ENCODE assay signal across 1 cellular context in genomic region chr12:50041962-50042361, GRCh38.
A peak's percentile ranks its signal among the peaks of the same experiment; 100 is the strongest.
TF ChIP-seq lines count a peak whose summit lies in the region.

No MANE protein-coding gene starts in this region.

TF ChIP-seq in K562, 482 proteins besides CTCF, POLR2A, EP300 and RAD21 (continued from another document and continues in another):
- no peak for TF ChIP-seq PBX2 (CRISPR knock-in tag; IDR thresholded peaks at IDR 0.05; ENCODE audit: low read depth)
- TF ChIP-seq PBX2 (tag; conservative IDR thresholded peaks at IDR 0.05; ENCODE audit: low read depth): peak; percentile 35
- no peak for TF ChIP-seq NFYB (IDR thresholded peaks at IDR 0.05; ENCODE audit: extremely low read depth, insufficient read length)
- TF ChIP-seq THRB (CRISPR knock-in tag; conservative IDR thresholded peaks at IDR 0.05): no peak
- TF ChIP-seq FOXM1 (IDR thresholded peaks at IDR 0.05; ENCODE audit: low read depth): peak; percentile 58; the same call in 1 of the 2 replicates
- TF ChIP-seq FOXM1 (CRISPR knock-in tag; IDR thresholded peaks at IDR 0.05; ENCODE audit: low read depth): no peak
- peak; percentile 81 for TF ChIP-seq NCOR1 (IDR thresholded peaks at IDR 0.05)
- TF ChIP-seq HLTF (IDR thresholded peaks at IDR 0.05): no peak
- TF ChIP-seq ZNF436 (CRISPR knock-in tag; IDR thresholded peaks at IDR 0.05): no peak
- TF ChIP-seq RBM22 (IDR thresholded peaks at IDR 0.05; ENCODE audit: low read depth, low read length, poor library complexity, severe bottlenecking): no peak
- TF ChIP-seq ZNF740 (CRISPR knock-in tag; IDR thresholded peaks at IDR 0.05): no peak
- no peak for TF ChIP-seq ZNF740 (tag; IDR thresholded peaks at IDR 0.05)
- peak in 1 of 2 experiments; percentile 31; a peak in 1 of 4 replicates for TF ChIP-seq HDAC1 (IDR thresholded peaks at IDR 0.05)
- no peak for TF ChIP-seq ZNF76 (CRISPR knock-in tag; IDR thresholded peaks at IDR 0.05; ENCODE audit: borderline replicate concordance)
- peak in 1 of 2 experiments; percentile 64; a peak in 1 of 4 replicates for TF ChIP-seq ARNT (IDR thresholded peaks at IDR 0.05)
- peak; percentile 57; the same call in 1 of the 2 replicates for TF ChIP-seq CC2D1A (IDR thresholded peaks at IDR 0.05)
- TF ChIP-seq TEAD4 (IDR thresholded peaks at IDR 0.05; ENCODE audit: low read length): peak; percentile 83
- no peak for TF ChIP-seq TEAD4 (CRISPR knock-in tag; IDR thresholded peaks at IDR 0.05; ENCODE audit: borderline replicate concordance)
- TF ChIP-seq ZBED1 (IDR thresholded peaks at IDR 0.05): no peak
- no peak; the same call in 1 of the 2 replicates for TF ChIP-seq MTA3 (IDR thresholded peaks at IDR 0.05; ENCODE audit: borderline replicate concordance)
- TF ChIP-seq CBX3 (IDR thresholded peaks at IDR 0.05; ENCODE audit: borderline replicate concordance in 1 of 2, low read length in 2 of 2): 0 out of 3 replicates have a peak, but pooled peaks of 1 of the 2 experiments have one; percentile 16
- TF ChIP-seq ZNF140 (CRISPR knock-in tag; IDR thresholded peaks at IDR 0.05): no peak
- TF ChIP-seq KLF6 (CRISPR knock-in tag; IDR thresholded peaks at IDR 0.05; ENCODE audit: borderline replicate concordance): no peak
- 0 out of 2 replicates have a peak, but pooled peaks have one; percentile 38 for TF ChIP-seq STAT5A (IDR thresholded peaks at IDR 0.05; ENCODE audit: borderline replicate concordance, low read length)
- peak; percentile 72; the same call in 1 of the 2 replicates for TF ChIP-seq GATA2 (CRISPR knock-in tag; IDR thresholded peaks at IDR 0.05)
- TF ChIP-seq ARID4B (CRISPR knock-in tag; IDR thresholded peaks at IDR 0.05): 0 out of 2 replicates have a peak, but pooled peaks have one; percentile 26
- no peak for TF ChIP-seq NKRF (IDR thresholded peaks at IDR 0.05; ENCODE audit: borderline replicate concordance)
- no peak for TF ChIP-seq POLR2H (tag; IDR thresholded peaks at IDR 0.05; ENCODE audit: low read depth)
- TF ChIP-seq SOX6 (IDR thresholded peaks at IDR 0.05): peak; percentile 88
- peak; percentile 89 for TF ChIP-seq PRDM10 (IDR thresholded peaks at IDR 0.05; ENCODE audit: partially characterized antibody)
- TF ChIP-seq NFATC3 (IDR thresholded peaks at IDR 0.05): no peak
- TF ChIP-seq SIRT6 (IDR thresholded peaks at IDR 0.05; ENCODE audit: low read depth, low read length): no peak
- peak; percentile 58; the same call in 1 of the 2 replicates for TF ChIP-seq POLR2AphosphoS5 (IDR thresholded peaks at IDR 0.05; ENCODE audit: control insufficient read depth, insufficient read depth, low read depth, low read length)
- TF ChIP-seq GTF2A2 (tag; IDR thresholded peaks at IDR 0.05): no peak
- no peak for TF ChIP-seq GABPB2 (CRISPR knock-in tag; conservative IDR thresholded peaks at IDR 0.05)
- TF ChIP-seq SREBF2 (CRISPR knock-in tag; IDR thresholded peaks at IDR 0.05): no peak
- peak; percentile 24; the same call in 1 of the 2 replicates for TF ChIP-seq MAX (CRISPR knock-in tag; IDR thresholded peaks at IDR 0.05)
- TF ChIP-seq HNRNPK (IDR thresholded peaks at IDR 0.05; ENCODE audit: low read depth, low read length, poor library complexity, severe bottlenecking): no peak
- peak; percentile 40; the same call in 1 of the 2 replicates for TF ChIP-seq ZKSCAN1 (IDR thresholded peaks at IDR 0.05; ENCODE audit: low read depth, low read length)
- TF ChIP-seq ZKSCAN3 (CRISPR knock-in tag; IDR thresholded peaks at IDR 0.05): no peak
- no peak; the same call in 1 of the 2 replicates for TF ChIP-seq ZNF511 (CRISPR knock-in tag; IDR thresholded peaks at IDR 0.05)
- peak; percentile 43; the same call in 1 of the 2 replicates for TF ChIP-seq SMAD4 (CRISPR knock-in tag; conservative IDR thresholded peaks at IDR 0.05)
- no peak; the same call in 1 of the 2 replicates for TF ChIP-seq GATAD2B (IDR thresholded peaks at IDR 0.05; ENCODE audit: borderline replicate concordance)
- TF ChIP-seq MCM3 (IDR thresholded peaks at IDR 0.05): no peak
- no peak for TF ChIP-seq SETDB1 (IDR thresholded peaks at IDR 0.05; ENCODE audit: low read length)
- TF ChIP-seq SREBF1 (IDR thresholded peaks at IDR 0.05; ENCODE audit: borderline replicate concordance, low read depth, low read length): 0 out of 2 replicates have a peak, but pooled peaks have one; percentile 19
- TF ChIP-seq TBL1XR1 (IDR thresholded peaks at IDR 0.05; ENCODE audit: low read length in 2 of 2): peak in 1 of 2 experiments; percentile 66; a peak in 2 of 4 replicates
- TF ChIP-seq CBFA2T3 (IDR thresholded peaks at IDR 0.05): peak; percentile 93
- TF ChIP-seq ZBTB2 (IDR thresholded peaks at IDR 0.05): no peak
- TF ChIP-seq MEF2A (IDR thresholded peaks at IDR 0.05; ENCODE audit: control insufficient read depth, low read depth, low read length): no peak
- no peak for TF ChIP-seq SMAD3 (CRISPR knock-in tag; conservative IDR thresholded peaks at IDR 0.05)
- no peak for TF ChIP-seq ELF1 (tag; IDR thresholded peaks at IDR 0.05)
- TF ChIP-seq MIER1 (IDR thresholded peaks at IDR 0.05; ENCODE audit: low read depth): no peak
- no peak for TF ChIP-seq RAD51 (IDR thresholded peaks at IDR 0.05; ENCODE audit: borderline replicate concordance, low read depth)
